ENCODE assay signal across 8 cellular contexts in the genomic region with DNA sequence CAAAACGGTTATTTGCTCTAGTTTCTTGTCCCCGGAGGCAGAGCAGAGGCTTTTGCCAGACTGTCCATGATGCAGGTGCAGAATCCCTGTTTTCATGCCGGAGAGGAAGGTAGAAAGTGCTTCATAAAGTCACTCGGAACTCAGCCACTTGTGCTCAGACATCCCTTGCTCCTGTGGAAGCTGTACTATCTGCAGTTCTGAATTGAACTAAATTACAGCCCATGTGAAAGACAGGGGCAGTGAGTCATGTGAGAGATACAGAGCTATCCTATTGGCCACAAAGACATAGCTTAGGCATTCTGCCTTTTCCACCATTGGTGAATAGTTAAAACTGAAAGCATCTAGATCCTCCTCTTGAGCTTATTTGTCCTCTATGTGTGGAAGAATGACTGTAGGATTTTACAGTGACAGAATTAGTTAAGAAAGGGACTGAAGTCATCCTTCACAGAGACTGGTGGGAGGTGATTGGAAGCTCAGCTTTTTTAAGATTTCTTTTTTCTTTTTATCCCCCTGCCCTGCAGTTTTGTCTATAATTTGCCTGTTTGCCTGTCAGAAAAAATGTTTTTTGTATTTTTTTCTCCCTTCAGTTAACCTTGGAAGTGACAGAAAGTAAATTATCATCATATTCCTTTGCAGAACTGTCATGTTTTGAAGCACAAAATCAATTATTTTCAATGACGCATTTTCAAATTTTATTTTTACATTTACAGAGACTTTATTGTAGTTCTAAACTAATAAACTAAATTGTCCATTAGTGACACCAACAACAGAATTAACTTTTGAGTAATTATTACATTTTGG.
DNase-seq lines count a peak whose midpoint lies in the region; ATAC-seq and TF ChIP-seq lines count a peak whose summit lies in the region.

No MANE protein-coding gene starts in this region.

- no peaks in the 10 kb centered on the region for H3K27me3 Mint-ChIP-seq in CD4-positive, CD25-positive, alpha-beta regulatory T cell
- no peaks in the 10 kb centered on the region for H3K27me3 Mint-ChIP-seq in activated CD4-positive, alpha-beta memory T cell treated with anti-CD3 and anti-CD28 coated beads, Interleukin-2, amount 10 ng/mL, durations not matched to agents 7 days and 5 days

- H3K9me3 Mint-ChIP-seq in CD4-positive, CD25-positive, alpha-beta regulatory T cell = peaks cover 0 to 2% (median 0%) of the 10 kb centered on the region in 7 donors
- H3K9me3 Mint-ChIP-seq in activated CD4-positive, alpha-beta memory T cell treated with anti-CD3 and anti-CD28 coated beads, Interleukin-2, amount 10 ng/mL, durations not matched to agents 7 days and 5 days = peaks cover 7% of the 10 kb centered on the region

- H3K27me3 ChIP-seq in CD4-positive, CD25-positive, alpha-beta regulatory T cell (ENCODE audit: control insufficient read depth, insufficient read depth, low read length) = no peaks in the 10 kb centered on the region

- peaks cover 31% of the 10 kb centered on the region for H3K4me1 ChIP-seq in CD4-positive, CD25-positive, alpha-beta regulatory T cell (ENCODE audit: control insufficient read depth, insufficient read depth, low read length, poor library complexity, severe bottlenecking)
- no peaks in the 10 kb centered on the region for H3K4me1 ChIP-seq in mucosa of descending colon (ENCODE audit: low read depth)

- no peaks in the 10 kb centered on the region for H3K9me3 ChIP-seq in CD4-positive, CD25-positive, alpha-beta regulatory T cell (ENCODE audit: control insufficient read depth in 2 of 2, low read length in 2 of 2)
- no peaks in the 10 kb centered on the region for H3K9me3 ChIP-seq in mucosa of descending colon

- peak overlapping the region in 2 of 3 donors; percentile 44 to 87 for H3K27ac Mint-ChIP-seq in CD4-positive, CD25-positive, alpha-beta regulatory T cell
- H3K27ac Mint-ChIP-seq in activated CD4-positive, alpha-beta memory T cell treated with anti-CD3 and anti-CD28 coated beads, Interleukin-2, amount 10 ng/mL, durations not matched to agents 7 days and 5 days = peak overlapping the region; percentile 85

- H3K36me3 Mint-ChIP-seq in CD4-positive, CD25-positive, alpha-beta regulatory T cell = no peaks in the 10 kb centered on the region
- H3K36me3 Mint-ChIP-seq in activated CD4-positive, alpha-beta memory T cell treated with anti-CD3 and anti-CD28 coated beads, Interleukin-2, amount 10 ng/mL, durations not matched to agents 7 days and 5 days (ENCODE audit: low read depth) = peaks cover 10% of the 10 kb centered on the region

- H3K4me3 ChIP-seq in CD4-positive, CD25-positive, alpha-beta regulatory T cell (ENCODE audit: low read depth, low read length) = peak overlapping the region; percentile 96
- H3K4me3 ChIP-seq in mucosa of descending colon = no peak overlapping the region

- peaks cover 10 to 31% (median 22%) of the 10 kb centered on the region in 4 donors for H3K4me1 Mint-ChIP-seq in CD4-positive, CD25-positive, alpha-beta regulatory T cell
- peaks cover 20% of the 10 kb centered on the region for H3K4me1 Mint-ChIP-seq in activated CD4-positive, alpha-beta memory T cell treated with anti-CD3 and anti-CD28 coated beads, Interleukin-2, amount 10 ng/mL, durations not matched to agents 7 days and 5 days

- peak; percentile 30 to 91 (median 71) for DNase-seq in CD4-positive, CD25-positive, alpha-beta regulatory T cell
- DNase-seq in NCI-H345 (lab: John Stamatoyannopoulos, UW) (peak; percentile 83), epithelial cell of prostate (ENCODE audit: low read depth, low spot score) (peak; percentile 68), mucosa of descending colon (peak in 1 of 3 donors; percentile 62)
- peak; percentile 64 for DNase-seq in activated CD4-positive, alpha-beta memory T cell treated with anti-CD3 and anti-CD28 coated beads, Interleukin-2, amount 10 ng/mL, durations not matched to agents 7 days and 5 days

- POLR2A ChIA-PET in activated CD4-positive, alpha-beta memory T cell treated with anti-CD3 and anti-CD28 coated beads, Interleukin-2, amount 10 ng/mL, durations not matched to agents 7 days and 5 days (lab: Charles Lee) = interaction anchor here (0.6 to 5.9 kb wide), 25 partner anchors 9 to 418 kb away, joined by 3 to 69 read pairs (median 4); no protein-coding TSS in a partner anchor

- CTCF ChIA-PET in activated CD4-positive, alpha-beta memory T cell treated with anti-CD3 and anti-CD28 coated beads, Interleukin-2, amount 10 ng/mL, durations not matched to agents 7 days and 5 days (lab: Charles Lee) = interaction anchor here (0.7 to 2.2 kb wide), 8 partner anchors 19 to 305 kb away, joined by 3 to 21 read pairs (median 4); no protein-coding TSS in a partner anchor

- H3K36me3 ChIP-seq in CD4-positive, CD25-positive, alpha-beta regulatory T cell (ENCODE audit: control insufficient read depth, insufficient read depth, low read length) = no peaks in the 10 kb centered on the region
- no peaks in the 10 kb centered on the region for H3K36me3 ChIP-seq in mucosa of descending colon (ENCODE audit: low read depth)

- peak; percentile 88 to 90 for ATAC-seq in CD4-positive, CD25-positive, alpha-beta regulatory T cell (ENCODE audit: low read depth in 2 of 2)
- ATAC-seq in GM19025 (IDR thresholded peaks at IDR 0.05; ENCODE audit: low read depth, unreplicated experiment) (peak; percentile 91), HG03135 (IDR thresholded peaks at IDR 0.05; ENCODE audit: unreplicated experiment) (peak; percentile 87), mucosa of descending colon (peak; percentile 96)

- peak overlapping the region; percentile 85 for H3K27ac ChIP-seq in CD4-positive, CD25-positive, alpha-beta regulatory T cell (ENCODE audit: insufficient read depth, low read length, poor library complexity, severe bottlenecking)
- H3K27ac ChIP-seq in epithelial cell of prostate (peak overlapping the region; percentile 83), temporal lobe (ENCODE audit: low read depth, low read length) (peak overlapping the region; percentile 50)

- no peak for TF ChIP-seq CTCF in mucosa of descending colon (IDR thresholded peaks at IDR 0.05)

- intact Hi-C loops in mucosa of descending colon (cut with DNase I, micrococcal nuclease) = no loop called here

- H3K4me3 Mint-ChIP-seq in CD4-positive, CD25-positive, alpha-beta regulatory T cell = no peak overlapping the region
- no peak overlapping the region for H3K4me3 Mint-ChIP-seq in activated CD4-positive, alpha-beta memory T cell treated with anti-CD3 and anti-CD28 coated beads, Interleukin-2, amount 10 ng/mL, durations not matched to agents 7 days and 5 days
